ENCODE assay signal across 9 cellular contexts in genomic region chr3:1275495-1275894, GRCh38.
DNase-seq lines count a peak whose midpoint lies in the region; ATAC-seq, FAIRE-seq and TF ChIP-seq lines count a peak whose summit lies in the region.
"Had no signal": no experiment of that assay in that cellular context is flagged by ENCODE, and none has a peak within 500 bp of the region (broad histone marks: within the 10 kb centered on the region; RNA-seq: fewer than 3 reads in every experiment).

No MANE protein-coding gene starts in this region.

- whole genome bisulfite sequencing in prostate gland, result 74% methylated on average over 4 of the region's 4 CpGs

- no peak overlapping the region for H3K9ac ChIP-seq in keratinocyte (ENCODE audit: control insufficient read depth, extremely low read depth, insufficient read depth, low read length)

- H3K4me3 ChIP-seq in keratinocyte (ENCODE audit: control insufficient read depth in 2 of 3, extremely low read depth in 1 of 3, insufficient read depth in 2 of 3, low read depth in 1 of 3, low read length in 3 of 3) (no peak overlapping the region), prostate gland (no peak overlapping the region)

- no peak for ATAC-seq in HG03108 (IDR thresholded peaks at IDR 0.05; ENCODE audit: unreplicated experiment)

- H3K36me3 ChIP-seq in keratinocyte (ENCODE audit: control insufficient read depth in 2 of 2, extremely low read depth in 1 of 2, insufficient read depth in 2 of 2, low read length in 2 of 2) (no peaks in the 10 kb centered on the region), prostate gland (no peaks in the 10 kb centered on the region)

- CTCF ChIA-PET in GM10248 (lab: Yijun Ruan, JAX) (interaction anchor here (0.8 to 1.3 kb wide), 5 partner anchors 9 to 1581 kb away, joined by 3 to 5 read pairs (median 3); no protein-coding TSS in a partner anchor), HEK293T (lab: Yijun Ruan, JAX) (no interaction called here)

- no peaks in the 10 kb centered on the region for H4K20me1 ChIP-seq in keratinocyte (ENCODE audit: control insufficient read depth, extremely low read depth, insufficient read depth, low read length)

- H3K9me3 ChIP-seq in keratinocyte (ENCODE audit: control insufficient read depth, low read depth, low read length) (no peaks in the 10 kb centered on the region), prostate gland (no peaks in the 10 kb centered on the region)

- intact Hi-C loops in prostate gland (cut with DNase I), result no loop called here

- TF ChIP-seq POLR2A in prostate gland (IDR thresholded peaks at IDR 0.05), result no peak

- peak; percentile 47 for TF ChIP-seq CTCF in GM10248 (IDR thresholded peaks at IDR 0.05; ENCODE audit: control extremely low read depth, extremely low read depth, low read depth, missing control alignments)
- peak in 2 of 3 experiments; percentile 27 to 50 for TF ChIP-seq CTCF in keratinocyte (optimal IDR thresholded peaks at IDR 0.05 in 1 of 3, IDR thresholded peaks at IDR 0.05 in 1 of 3, conservative IDR thresholded peaks at IDR 0.05 in 1 of 3; ENCODE audit: extremely low read depth in 1 of 3, insufficient read depth in 2 of 3, low read length in 3 of 3)
- no peak for TF ChIP-seq CTCF in prostate gland (IDR thresholded peaks at IDR 0.05)

- H3K4me1 ChIP-seq in keratinocyte (ENCODE audit: control insufficient read depth, extremely low read depth, insufficient read depth, low read length), result no peaks in the 10 kb centered on the region
- no peaks in the 10 kb centered on the region for H3K4me1 ChIP-seq in prostate gland (replicated peaks)

- DNase-seq in GM10248 (ENCODE audit: extremely low spot score) (no peak), HEK293T (ENCODE audit: extremely low spot score) (no peak), RKO (ENCODE audit: low spot score) (peak; percentile 48), keratinocyte (ENCODE audit: low read depth, low spot score) (no peak), NCI-H1048 (lab: John Stamatoyannopoulos, UW) (no peak), prostate gland (ENCODE audit: low spot score) (no peak)
- DNase-seq in stimulated activated CD4-positive, alpha-beta T cell treated with anti-CD3 and anti-CD28 coated beads, Interleukin-1b, Interleukin-23, amount 100 ng/mL, for 48 hours, result no peak
- DNase-seq: NCI-H2227 treated with DMSO at 0.1 percent for 48 hours had no signal

- no peaks in the 10 kb centered on the region for H3K79me2 ChIP-seq in keratinocyte (ENCODE audit: control insufficient read depth, insufficient read depth, low read length)

- no peak for FAIRE-seq in keratinocyte (lab: Jason Lieb, UNC)

- POLR2A ChIA-PET in GM10248 (lab: Yijun Ruan, JAX), result no interaction called here
- POLR2A ChIA-PET in HEK293T (lab: Yijun Ruan, JAX), result no interaction called here

- no peaks in the 10 kb centered on the region for H3K9me1 ChIP-seq in keratinocyte (ENCODE audit: control insufficient read depth, extremely low read depth, insufficient read depth, low read length)

- H3K27me3 ChIP-seq in keratinocyte (ENCODE audit: control insufficient read depth, extremely low read depth, insufficient read depth, low read length) (no peaks in the 10 kb centered on the region), prostate gland (replicated peaks; ENCODE audit: insufficient read depth) (no peaks in the 10 kb centered on the region)

- H2AFZ ChIP-seq in keratinocyte (ENCODE audit: control insufficient read depth, low read length), result no peak overlapping the region

- dilution Hi-C loops in keratinocyte (cut with MboI; ENCODE audit: extremely low pct_ligation_motif_present, low sequenced_read_pairs), result no loop called here

- H3K4me2 ChIP-seq in keratinocyte (ENCODE audit: control insufficient read depth, extremely low read depth, insufficient read depth, low read depth, low read length), result no peak overlapping the region

- H3K27ac ChIP-seq in keratinocyte (ENCODE audit: control insufficient read depth, insufficient read depth, low read length) (no peak overlapping the region), prostate gland (no peak overlapping the region)

TF ChIP-seq in HEK293T, 16 proteins besides CTCF, POLR2A, EP300 and RAD21:
- TF ChIP-seq PKNOX1 (IDR thresholded peaks at IDR 0.05), result peak; percentile 69
- no peak for TF ChIP-seq BHLHE40 (IDR thresholded peaks at IDR 0.05; ENCODE audit: borderline replicate concordance)

Comparison
In these comparisons a context has a peak if more than half of its experiments do, and no peak if none do; other contexts are left out.
1. CTCF ChIP-seq: peak in GM10248 (single experiment) and keratinocyte (2 of 3); none in prostate gland (0 of 4).